ENCODE assay signal across 10 cellular contexts in the genomic region with DNA sequence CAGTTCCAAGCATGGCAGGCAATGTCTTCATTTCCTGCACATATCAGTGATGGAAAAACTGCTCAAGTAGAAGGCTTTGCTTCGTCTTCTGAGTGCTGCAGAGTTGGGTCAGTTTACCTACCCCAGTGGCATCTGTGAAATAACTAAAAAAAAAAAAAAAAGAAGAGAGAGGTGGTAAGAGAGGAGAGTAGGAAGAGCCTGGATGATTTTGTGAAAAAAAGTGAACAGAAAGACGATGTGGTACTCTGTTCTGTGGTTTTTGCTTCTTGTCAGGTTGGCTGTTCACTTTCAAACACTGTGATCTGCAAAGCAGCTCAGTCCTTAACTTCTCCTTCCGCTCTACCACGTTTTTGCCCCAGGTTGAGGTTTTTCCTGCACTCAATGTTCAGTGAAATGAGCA. TPM values are rescaled to one million over a fixed set of nuclear protein-coding genes. Genes with fewer than 3 reads are reported as not detected.
DNase-seq lines count a peak whose midpoint lies in the region; ATAC-seq, FAIRE-seq and TF ChIP-seq lines count a peak whose summit lies in the region.
"Had no signal": no experiment of that assay in that cellular context is flagged by ENCODE, and none has a peak within 500 bp of the region (broad histone marks: within the 10 kb centered on the region; RNA-seq: fewer than 3 reads in every experiment).

A gene with protein sequence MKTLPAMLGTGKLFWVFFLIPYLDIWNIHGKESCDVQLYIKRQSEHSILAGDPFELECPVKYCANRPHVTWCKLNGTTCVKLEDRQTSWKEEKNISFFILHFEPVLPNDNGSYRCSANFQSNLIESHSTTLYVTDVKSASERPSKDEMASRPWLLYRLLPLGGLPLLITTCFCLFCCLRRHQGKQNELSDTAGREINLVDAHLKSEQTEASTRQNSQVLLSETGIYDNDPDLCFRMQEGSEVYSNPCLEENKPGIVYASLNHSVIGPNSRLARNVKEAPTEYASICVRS (minus strand): TSS at position 145 of the 400 bp plus-strand sequence. CDS start 114 bp downstream, at position 31.

- no peaks in the 10 kb centered on the region for H4K20me1 ChIP-seq in OCI-LY1 (ENCODE audit: insufficient read depth, low read length)

- no peaks in the 10 kb centered on the region for H3K79me2 ChIP-seq in OCI-LY1 (ENCODE audit: insufficient read depth, low read length)

- peak within 1 kb of the TSS; percentile 94 for H2AFZ ChIP-seq in OCI-LY1 (ENCODE audit: low read length)

- CTCF ChIA-PET in activated CD8-positive, alpha-beta memory T cell treated with anti-CD3 and anti-CD28 coated beads for 36 hours (lab: Charles Lee), result interaction anchor here (0.7 to 1.9 kb wide), 3 partner anchors 21 to 206 kb away, joined by 3 to 5 read pairs (median 4); no protein-coding TSS in a partner anchor

- no peaks in the 10 kb centered on the region for H3K36me3 ChIP-seq in OCI-LY1 (ENCODE audit: insufficient read depth, low read length)
- H3K36me3 ChIP-seq in small intestine (ENCODE audit: control insufficient read depth in 2 of 2, insufficient read depth in 2 of 2, low read length in 2 of 2), result no peaks in the 10 kb centered on the region
- H3K36me3 ChIP-seq in gastrocnemius medialis, result no peaks in the 10 kb centered on the region

- ATAC-seq in HG02642 (IDR thresholded peaks at IDR 0.05; ENCODE audit: poor library complexity, unreplicated experiment) (peak; percentile 56), gastrocnemius medialis (no peak)

- intact Hi-C loops in gastrocnemius medialis (cut with DNase I; ENCODE audit: low total_unique reads), result no loop called here

- H3K27ac ChIP-seq in OCI-LY1 (ENCODE audit: low read depth, low read length, poor library complexity, severe bottlenecking) (peak within 1 kb of the TSS; percentile 76), small intestine (ENCODE audit: low read depth in 1 of 2, low read length in 1 of 2) (peak within 1 kb of the TSS in 1 of 2 donors; percentile 55), gastrocnemius medialis (no peak within 1 kb of the TSS)

- POLR2A ChIA-PET in activated CD8-positive, alpha-beta memory T cell treated with anti-CD3 and anti-CD28 coated beads for 36 hours (lab: Charles Lee), result interaction anchor here (0.6 to 0.7 kb wide), 3 partner anchors 10 to 358 kb away, joined by 3 to 4 read pairs (median 3); a partner anchor contains a TSS

- no peak for DNase-seq in activated CD8-positive, alpha-beta memory T cell treated with anti-CD3 and anti-CD28 coated beads, Interleukin-2, amount 50 U/mL, for 48 hours
- DNase-seq in small intestine (peak; percentile 19), foreskin fibroblast (no peak), gastrocnemius medialis (no peak), kidney tubule cell (ENCODE audit: low spot score) (no peak)
- DNase-seq: hypothalamus had no signal

- H3K27me3 ChIP-seq in OCI-LY1 (ENCODE audit: insufficient read depth, low read length) (no peaks in the 10 kb centered on the region), small intestine (ENCODE audit: control insufficient read depth in 2 of 2, insufficient read depth in 2 of 2, low read length in 2 of 2) (no peaks in the 10 kb centered on the region), gastrocnemius medialis (no peaks in the 10 kb centered on the region)

- no peaks in the 10 kb centered on the region for H3F3A ChIP-seq in OCI-LY1 (ENCODE audit: insufficient read depth, low read length)

- peak within 1 kb of the TSS; percentile 66 for H3K4me3 ChIP-seq in OCI-LY1 (ENCODE audit: low read depth, low read length, poor library complexity, severe bottlenecking)
- H3K4me3 ChIP-seq in small intestine (ENCODE audit: low read depth in 1 of 2, low read length in 2 of 2), result peak within 1 kb of the TSS; percentile 9 to 41
- H3K4me3 ChIP-seq in foreskin fibroblast (ENCODE audit: low read depth in 1 of 2, low read length in 2 of 2), result no peak within 1 kb of the TSS
- no peak within 1 kb of the TSS for H3K4me3 ChIP-seq in gastrocnemius medialis

- WGBS in small intestine, 3 donors, result 57 to 81% (median 72%) methylated on average over 4 of the region's 4 CpGs

- H3K9ac ChIP-seq in OCI-LY1 (ENCODE audit: low read length), result peak within 1 kb of the TSS; percentile 68

- H3K4me1 ChIP-seq in OCI-LY1 (ENCODE audit: insufficient read depth, low read length, severe bottlenecking) (peaks cover 42% of the 10 kb centered on the region), small intestine (ENCODE audit: control insufficient read depth in 2 of 2, insufficient read depth in 1 of 2, low read depth in 1 of 2, low read length in 1 of 2) (no peaks in the 10 kb centered on the region), gastrocnemius medialis (no peaks in the 10 kb centered on the region)

- peak within 1 kb of the TSS; percentile 87 for H3K4me2 ChIP-seq in OCI-LY1 (ENCODE audit: low read length)

- no peaks in the 10 kb centered on the region for H3K9me2 ChIP-seq in OCI-LY1 (ENCODE audit: low read depth, low read length)

- no peak for TF ChIP-seq CTCF in OCI-LY1 (IDR thresholded peaks at IDR 0.05; ENCODE audit: low read length)
- TF ChIP-seq CTCF in foreskin fibroblast (IDR thresholded peaks at IDR 0.05; ENCODE audit: low read depth, low read length), result no peak
- TF ChIP-seq CTCF in gastrocnemius medialis (IDR thresholded peaks at IDR 0.05 in 4 of 5, conservative IDR thresholded peaks at IDR 0.05 in 1 of 5), result no peak

- TF ChIP-seq POLR2A in gastrocnemius medialis (IDR thresholded peaks at IDR 0.05), result no peak

- in situ Hi-C loops in gastrocnemius medialis (cut with MboI; ENCODE audit: low sequenced_read_pairs in 4 of 4), result no loop called here

- no peak for FAIRE-seq in small intestine (lab: Jason Lieb, UNC)

- H3K9me3 ChIP-seq in OCI-LY1 (ENCODE audit: low read length) (no peaks in the 10 kb centered on the region), small intestine (ENCODE audit: control insufficient read depth, low read depth) (no peaks in the 10 kb centered on the region), gastrocnemius medialis (no peaks in the 10 kb centered on the region)

RNA-seq across cellular contexts. Expression of the gene that starts here (rescaled TPM):
- 10 to 100 TPM; 14.4 to 15.6 TPM for total RNA-seq in activated CD8-positive, alpha-beta memory T cell treated with anti-CD3 and anti-CD28 coated beads for 36 hours
- polyA plus RNA-seq in small intestine, result under 1 TPM; 0.27 to 0.67 (median 0.49) TPM
- not detected for total RNA-seq in gastrocnemius medialis
- polyA plus RNA-seq: AG04450 had no signal

Comparison
In these comparisons a context has a peak if more than half of its experiments do, and no peak if none do; other contexts are left out.
1. RNA of the gene that starts here (total RNA-seq): 14.4 to 15.6 TPM in activated CD8-positive, alpha-beta memory T cell treated with anti-CD3 and anti-CD28 coated beads for 36 hours; not detected in gastrocnemius medialis; every median in the first group is over 10 times any median in the second.
2. Peak in DNase-seq and H3K4me3 ChIP-seq in small intestine; RNA of the gene not detected or under 1 TPM.